Comparison of ENCODE assay signal across 31 cellular contexts in the genomic region with DNA sequence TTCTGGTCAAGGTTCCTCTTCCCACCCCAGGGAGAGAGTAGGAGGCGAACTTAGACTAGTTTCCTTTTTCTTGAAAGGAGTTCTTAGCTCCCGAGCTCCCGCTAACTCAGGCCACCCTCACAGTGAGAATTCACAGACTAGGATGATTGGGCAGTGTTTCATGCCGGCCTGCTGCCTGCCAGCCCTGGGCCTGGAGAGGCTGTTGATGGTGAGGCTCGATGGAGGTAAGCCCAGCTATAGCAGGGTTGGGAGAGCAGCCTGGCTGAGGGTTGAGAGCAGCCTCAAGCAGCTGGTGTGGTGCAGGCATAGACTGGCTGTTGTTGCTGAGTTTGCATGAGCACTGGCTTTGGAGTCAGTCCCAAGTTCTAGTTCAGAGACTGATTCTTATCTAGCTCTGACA.
"Had no signal": no experiment of that assay in that cellular context is flagged by ENCODE, and none has a peak within 500 bp of the region (broad histone marks: within the 10 kb centered on the region; RNA-seq: fewer than 3 reads in every experiment).

No MANE protein-coding gene starts in this region.

- H3K4me2 ChIP-seq: hepatocyte, smooth muscle cell had no signal

- FAIRE-seq: astrocyte, kidney had no signal

- H3K4me3 ChIP-seq: gastroesophageal sphincter, hepatocyte, psoas muscle, smooth muscle cell, stomach, thyroid gland, upper lobe of right lung had no signal

- H3K36me3 Mint-ChIP-seq: naive thymus-derived CD4-positive, alpha-beta T cell; stimulated activated naive B cell treated with anti-CD40 and anti-IgM and Interleukin-4, amounts not matched to agents 10 μg/mL and 1 μg/mL and 100 μg/mL, for 72 hours had no signal

- H3K9me3 Mint-ChIP-seq: dendritic cell treated with granulocyte-macrophage colony-stimulating factor and Interleukin-4, amounts not matched to agents 40 ng/mL and 50 ng/mL, for 4 days had no signal

- H3K27ac ChIP-seq: brain microvascular endothelial cell, epithelial cell of prostate, gastroesophageal sphincter, hepatocyte, parathyroid adenoma, psoas muscle, stomach, thyroid gland, upper lobe of right lung had no signal

- H3K9ac ChIP-seq: parathyroid adenoma had no signal

- H3K27ac Mint-ChIP-seq: activated CD4-positive, alpha-beta T cell treated with anti-CD3 and anti-CD28 coated beads, Interleukin-2, amount 10 ng/mL, durations not matched to agents 7 days and 5 days; activated T-helper 1 cell treated with anti-CD3 and anti-CD28 coated beads, Interleukin-12 subunit alpha, Interleukin-12 subunit beta, Interleukin-2, Interleukin-4 antibody, amounts not matched to agents 30 ng/mL and 10 ng/mL and 1 ng/mL, durations not matched to agents 14 hours and 24 hours and 36 hours; dendritic cell treated with granulocyte-macrophage colony-stimulating factor and Interleukin-4, amounts not matched to agents 40 ng/mL and 50 ng/mL, for 4 days; naive thymus-derived CD4-positive, alpha-beta T cell had no signal

- H3K79me2 ChIP-seq: hepatocyte, parathyroid adenoma had no signal

- H3K4me3 Mint-ChIP-seq: activated CD4-positive, alpha-beta T cell treated with anti-CD3 and anti-CD28 coated beads, Interleukin-2, amount 10 ng/mL, durations not matched to agents 7 days and 5 days; activated T-helper 1 cell treated with anti-CD3 and anti-CD28 coated beads, Interleukin-12 subunit alpha, Interleukin-12 subunit beta, Interleukin-2, Interleukin-4 antibody, amounts not matched to agents 30 ng/mL and 10 ng/mL and 1 ng/mL, durations not matched to agents 14 hours and 24 hours and 36 hours; dendritic cell treated with granulocyte-macrophage colony-stimulating factor and Interleukin-4, amounts not matched to agents 40 ng/mL and 50 ng/mL, for 4 days; naive thymus-derived CD4-positive, alpha-beta T cell; neural crest cell; stimulated activated naive B cell treated with anti-CD40 and anti-IgM and Interleukin-4, amounts not matched to agents 10 μg/mL and 1 μg/mL and 100 μg/mL, for 72 hours had no signal

- H3K27me3 Mint-ChIP-seq: activated CD4-positive, alpha-beta T cell treated with anti-CD3 and anti-CD28 coated beads, Interleukin-2, amount 10 ng/mL, durations not matched to agents 7 days and 5 days had no signal

- H3K4me1 ChIP-seq: gastroesophageal sphincter, parathyroid adenoma, psoas muscle, stomach, thyroid gland, upper lobe of right lung had no signal

- H3K36me3 ChIP-seq: brain microvascular endothelial cell, gastroesophageal sphincter, stomach, thyroid gland, upper lobe of right lung had no signal

- H3K27me3 ChIP-seq: brain microvascular endothelial cell, hepatocyte, thyroid gland had no signal

- H3K4me1 Mint-ChIP-seq: activated CD4-positive, alpha-beta T cell treated with anti-CD3 and anti-CD28 coated beads, Interleukin-2, amount 10 ng/mL, durations not matched to agents 7 days and 5 days; naive thymus-derived CD4-positive, alpha-beta T cell; neural crest cell; stimulated activated naive B cell treated with anti-CD40 and anti-IgM and Interleukin-4, amounts not matched to agents 10 μg/mL and 1 μg/mL and 100 μg/mL, for 72 hours had no signal

- H2AFZ ChIP-seq: hepatocyte, parathyroid adenoma had no signal

- ATAC-seq: gastroesophageal sphincter; left colon; naive thymus-derived CD4-positive, alpha-beta T cell; psoas muscle; stimulated activated naive B cell treated with anti-CD40 and anti-IgM and Interleukin-4, amounts not matched to agents 10 μg/mL and 1 μg/mL and 100 μg/mL, for 72 hours; upper lobe of right lung had no signal

- DNase-seq: activated CD4-positive, alpha-beta T cell treated with anti-CD3 and anti-CD28 coated beads, Interleukin-2, amount 10 ng/mL, durations not matched to agents 7 days and 5 days; activated CD4-positive, CD25-positive, alpha-beta regulatory T cell treated with anti-CD3 and anti-CD28 coated beads, Interleukin-2, amount 50 U/mL, for 72 hours; activated gamma-delta T cell treated with Interleukin-2 at 50 U/mL for 16 hours; activated naive CD4-positive, alpha-beta T cell treated with anti-CD3 and anti-CD28 coated beads, Interleukin-2, amount 50 U/mL, for 16 hours; activated T-cell treated with anti-CD3 and anti-CD28 coated beads, Interleukin-2, amount 50 U/mL, for 1 hour; amniotic stem cell; brain microvascular endothelial cell; central memory CD4-positive, alpha-beta T cell; effector CD4-positive, alpha-beta T cell; kidney; left colon; midbrain; naive thymus-derived CD4-positive, alpha-beta T cell; nucleus accumbens; psoas muscle; stimulated activated CD4-positive, alpha-beta T cell treated with anti-CD3 and anti-CD28 coated beads, Interleukin-15, amount 100 ng/mL, for 24 hours; stimulated activated CD4-positive, alpha-beta T cell treated with anti-CD3 and anti-CD28 coated beads, Interleukin-2, amount 100 ng/mL, for 24 hours; stimulated activated naive B cell treated with anti-CD40 and anti-IgM and Interleukin-4, amounts not matched to agents 10 μg/mL and 1 μg/mL and 100 μg/mL, for 72 hours; stomach; T-helper 2 cell; thyroid gland; upper lobe of right lung had no signal

- H3K9me3 ChIP-seq: gastroesophageal sphincter, psoas muscle, stomach, thyroid gland, upper lobe of right lung had no signal
